8 cellular contexts compared by ENCODE assay signal in the genomic region with DNA sequence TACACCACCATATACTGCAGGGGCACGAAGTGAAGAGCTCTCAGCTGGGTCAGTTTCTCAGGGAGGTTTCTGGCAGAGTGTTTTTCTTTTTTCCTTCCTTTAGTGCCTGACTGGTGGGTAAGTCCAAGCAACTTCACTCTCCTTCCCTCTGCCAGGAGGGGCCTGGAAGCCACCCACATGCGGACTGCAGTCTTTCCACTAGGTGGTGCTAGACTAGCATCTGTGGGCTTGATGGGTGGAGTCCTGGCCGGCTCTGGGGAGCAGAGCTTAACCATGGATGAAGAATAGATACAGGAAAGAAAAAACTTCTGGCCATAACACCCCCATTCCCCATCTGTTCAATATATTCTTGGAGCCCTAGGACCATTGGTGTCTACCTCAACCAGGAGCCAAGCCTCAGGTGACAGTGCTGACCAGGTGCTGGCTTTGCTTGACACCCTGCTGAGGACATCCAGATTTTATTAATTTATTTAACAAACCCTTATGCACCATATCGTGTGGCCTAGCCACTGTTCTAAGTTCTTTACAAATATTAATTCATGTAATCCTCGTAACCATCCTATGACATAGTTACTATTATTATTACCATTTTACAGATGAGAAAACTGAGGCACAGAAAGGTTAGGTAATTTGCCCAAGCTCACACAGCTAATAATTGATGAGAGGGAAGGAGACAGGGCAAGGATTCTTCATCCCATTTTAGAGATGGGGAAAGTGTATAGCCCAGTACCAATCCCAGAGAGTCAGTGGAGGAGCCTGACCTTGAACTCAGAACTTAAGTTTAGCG.
DNase-seq lines count a peak whose midpoint lies in the region; ATAC-seq and TF ChIP-seq lines count a peak whose summit lies in the region.

No MANE protein-coding gene starts in this region.

- WGBS in heart left ventricle, 4 donors: 36 to 46% (median 42%) methylated on average over 6 of the region's 6 CpGs

- H3K4me1 ChIP-seq in heart left ventricle (no peaks in the 10 kb centered on the region), lower lobe of right lung (no peaks in the 10 kb centered on the region)

- no peak for TF ChIP-seq POLR2A in heart left ventricle (IDR thresholded peaks at IDR 0.05)
- TF ChIP-seq POLR2A in NB4 (IDR thresholded peaks at IDR 0.05; ENCODE audit: extremely low read depth, insufficient read length): no peak

- DNase-seq in heart left ventricle (no peak), Right ventricle myocardium inferior (ENCODE audit: missing footprints) (no peak), NB4 (ENCODE audit: low read depth) (peak; percentile 74), SK-MEL-5 (ENCODE audit: low read depth, low spot score) (peak; percentile 84), cardiac fibroblast (ENCODE audit: low read depth in 2 of 2) (peak; percentile 50 to 56), lower lobe of right lung (no peak), superior temporal gyrus (ENCODE audit: extremely low spot score) (peak; percentile 90), ureter (ENCODE audit: low spot score) (no peak)

- H3K27ac ChIP-seq in heart left ventricle (no peak overlapping the region), lower lobe of right lung (no peak overlapping the region)

- H3K4me3 ChIP-seq in heart left ventricle (no peak overlapping the region), NB4 (ENCODE audit: low read depth, low read length) (no peak overlapping the region), cardiac fibroblast (replicated peaks in 1 of 2; ENCODE audit: low read depth in 2 of 2, low read length in 2 of 2) (no peak overlapping the region), lower lobe of right lung (no peak overlapping the region)

- in situ Hi-C loops in SK-MEL-5 (cut with HindIII; ENCODE audit: low pct_unique_long_range_greater_than_20kb, low sequenced_read_pairs): no loop called here

- ATAC-seq in heart left ventricle: no peak
- ATAC-seq in Right ventricle myocardium inferior: no peak
- peak; percentile 54 to 65 for ATAC-seq in lower lobe of right lung

- H3K27me3 ChIP-seq in heart left ventricle: peaks cover 0 to 32% (median 0%) of the 10 kb centered on the region in 9 donors
- H3K27me3 ChIP-seq in lower lobe of right lung (ENCODE audit: low read depth): peaks cover 17% of the 10 kb centered on the region

- H3K36me3 ChIP-seq in heart left ventricle: no peaks in the 10 kb centered on the region
- H3K36me3 ChIP-seq in lower lobe of right lung: no peaks in the 10 kb centered on the region

- peak in 11 of 12 donors; percentile 7 to 52 (median 39) for TF ChIP-seq CTCF in heart left ventricle (IDR thresholded peaks at IDR 0.05)
- peak; percentile 98 for TF ChIP-seq CTCF in NB4 (IDR thresholded peaks at IDR 0.05; ENCODE audit: low read depth, low read length)
- peak; percentile 73 for TF ChIP-seq CTCF in cardiac fibroblast (IDR thresholded peaks at IDR 0.05; ENCODE audit: low read depth, low read length)
- TF ChIP-seq CTCF in lower lobe of right lung (IDR thresholded peaks at IDR 0.05): peak; percentile 62

- H3K9me3 ChIP-seq in heart left ventricle (no peaks in the 10 kb centered on the region), lower lobe of right lung (no peaks in the 10 kb centered on the region)

- intact Hi-C loops in heart left ventricle (cut with DNase I): loop anchor here in 1 of 10 donors (5.0 kb wide), 1 partner anchor 233 kb away; no protein-coding TSS in a partner anchor
- intact Hi-C loops in Right ventricle myocardium inferior (cut with DNase I): no loop called here
- intact Hi-C loops in lower lobe of right lung (cut with DNase I): no loop called here

Comparison
In these comparisons a context has a peak if more than half of its experiments do, and no peak if none do; other contexts are left out.
1. ATAC-seq: peak in lower lobe of right lung (2 of 2); none in heart left ventricle (0 of 4) and Right ventricle myocardium inferior (single experiment).
2. DNase-seq: peak in NB4 (single experiment), SK-MEL-5 (single experiment), cardiac fibroblast (2 of 2) and superior temporal gyrus (single experiment); none in heart left ventricle (0 of 5), Right ventricle myocardium inferior (single experiment), lower lobe of right lung (single experiment) and ureter (single experiment).
3. CTCF ChIP-seq: peak in every context shown above with its lines; median percentile 98 in NB4; 73 in cardiac fibroblast; 62 in lower lobe of right lung; 39 in heart left ventricle.